9 cellular contexts compared by ENCODE assay signal in genomic region chr12:10154145-10154496, GRCh38. TPM values are rescaled to one million over a fixed set of nuclear protein-coding genes. Genes with fewer than 3 reads are reported as not detected.
DNase-seq lines count a peak whose midpoint lies in the region; ATAC-seq and TF ChIP-seq lines count a peak whose summit lies in the region.
"Had no signal": no experiment of that assay in that cellular context is flagged by ENCODE, and none has a peak within 500 bp of the region (broad histone marks: within the 10 kb centered on the region; RNA-seq: fewer than 3 reads in every experiment).

No MANE protein-coding gene starts in this region.

- H2AK9ac ChIP-seq in IMR-90 (replicated peaks; ENCODE audit: low read depth, low read length, poor library complexity) = peak overlapping the region; percentile 53

- H3K18ac ChIP-seq in IMR-90 (ENCODE audit: low read depth, low read length) = peak overlapping the region; percentile 85

- peaks cover 0 to 3% (median 0%) of the 10 kb centered on the region in 5 donors for H3K27me3 Mint-ChIP-seq in naive thymus-derived CD8-positive, alpha-beta T cell

- peak overlapping the region; percentile 98 for H2AFZ ChIP-seq in IMR-90 (replicated peaks; ENCODE audit: low read length, poor library complexity)

- H3K4me1 Mint-ChIP-seq in naive thymus-derived CD8-positive, alpha-beta T cell = peaks cover 4 to 11% (median 9%) of the 10 kb centered on the region in 4 donors

- DNase-seq in AG04449 (ENCODE audit: low read depth, low spot score) (no peak), IMR-90 (no peak), GM13976 (ENCODE audit: low spot score) (no peak)
- no peak for DNase-seq in effector memory CD4-positive, alpha-beta T cell
- DNase-seq in naive thymus-derived CD8-positive, alpha-beta T cell = peak in 1 of 10 donors; percentile 7
- DNase-seq in stimulated activated naive CD4-positive, alpha-beta T cell treated with Interleukin-2 at 50 U/mL for 16 hours (lab: John Stamatoyannopoulos, UW) = no peak
- no peak for DNase-seq in stimulated activated CD4-positive, alpha-beta T cell treated with anti-CD3 and anti-CD28 coated beads, Interleukin-12 subunit alpha, Interleukin-12 subunit beta, amount 100 ng/mL, for 4 hours

- H3K9ac ChIP-seq in IMR-90 (ENCODE audit: low read depth, low read length) = no peak overlapping the region

- peak overlapping the region; percentile 79; the same call in 2 of the 3 replicates for H2BK15ac ChIP-seq in IMR-90 (ENCODE audit: low read depth, low read length)

- dilution Hi-C loops in IMR-90 (cut with HindIII; ENCODE audit: low sequenced_read_pairs, unreplicated experiment) = no loop called here

- peak overlapping the region; percentile 58 for H3K4me3 ChIP-seq in AG04449 (ENCODE audit: low read depth, low read length)
- H3K4me3 ChIP-seq in IMR-90 (ENCODE audit: insufficient read depth, low read depth, low read length) = no peak overlapping the region
- peak overlapping the region; percentile 80 for H3K4me3 ChIP-seq in effector memory CD4-positive, alpha-beta T cell (ENCODE audit: insufficient read depth, low read depth, low read length, poor library complexity, severe bottlenecking)

- H3K4me3 Mint-ChIP-seq in naive thymus-derived CD8-positive, alpha-beta T cell = peak overlapping the region; percentile 88 to 97 (median 92)

- POLR2A ChIA-PET in AG04449 (lab: Yijun Ruan, JAX) (no interaction called here), IMR-90 (lab: Charles Lee; ENCODE audit: unreplicated experiment) (interaction anchor here (0.9 kb wide), 1 partner anchor 59 kb away, joined by 3 read pairs; no protein-coding TSS in a partner anchor)
- POLR2A ChIA-PET in naive thymus-derived CD8-positive, alpha-beta T cell (lab: Charles Lee) = no interaction called here

- ATAC-seq in IMR-90 (ENCODE audit: low read depth) = no peak
- no peak for ATAC-seq in naive thymus-derived CD8-positive, alpha-beta T cell
- no peak for ATAC-seq in HG02981 (IDR thresholded peaks at IDR 0.05; ENCODE audit: unreplicated experiment)

- TF ChIP-seq POLR2A in IMR-90 (IDR thresholded peaks at IDR 0.05; ENCODE audit: low read depth, low read length) = no peak

- peak overlapping the region; percentile 45 for H2BK20ac ChIP-seq in IMR-90 (ENCODE audit: low read depth, low read length)

- H2BK5ac ChIP-seq in IMR-90 (ENCODE audit: low read depth, low read length, poor library complexity, severe bottlenecking) = no peak overlapping the region

- H2BK120ac ChIP-seq in IMR-90 (ENCODE audit: low read depth, low read length) = peak overlapping the region; percentile 98

- intact Hi-C loops in IMR-90 (cut with micrococcal nuclease) = no loop called here

- peaks cover 8% of the 10 kb centered on the region for H3K4me1 ChIP-seq in IMR-90 (ENCODE audit: control insufficient read depth, insufficient read depth, low read length)
- H3K4me1 ChIP-seq in effector memory CD4-positive, alpha-beta T cell (ENCODE audit: control insufficient read depth, insufficient read depth, low read length, poor library complexity, severe bottlenecking) = peaks cover 9% of the 10 kb centered on the region

- no peak overlapping the region for H3K56ac ChIP-seq in IMR-90 (ENCODE audit: extremely low read depth, insufficient read depth, low read length)

- no peaks in the 10 kb centered on the region for H3K36me3 ChIP-seq in IMR-90 (ENCODE audit: control insufficient read depth, insufficient read depth, low read length)
- H3K36me3 ChIP-seq in effector memory CD4-positive, alpha-beta T cell (ENCODE audit: control insufficient read depth, insufficient read depth, low read length) = no peaks in the 10 kb centered on the region

- no peaks in the 10 kb centered on the region for H3K79me1 ChIP-seq in IMR-90 (ENCODE audit: low read depth in 1 of 2, low read length in 2 of 2)

- peak overlapping the region; percentile 95 for H3K4ac ChIP-seq in IMR-90 (ENCODE audit: low read depth, low read length)

- H3K27ac ChIP-seq in IMR-90 (ENCODE audit: insufficient read depth, low read length) = peak overlapping the region; percentile 68
- no peak overlapping the region for H3K27ac ChIP-seq in effector memory CD4-positive, alpha-beta T cell (ENCODE audit: insufficient read depth, low read length, poor library complexity, severe bottlenecking)
- H3K27ac ChIP-seq: SK-N-MC had no signal

- peak overlapping the region; percentile 93 for H3K14ac ChIP-seq in IMR-90 (replicated peaks; ENCODE audit: low read depth, low read length)

- peak overlapping the region; percentile 97 for H4K5ac ChIP-seq in IMR-90 (ENCODE audit: low read depth, low read length)

- H3K23ac ChIP-seq in IMR-90 (ENCODE audit: low read depth, low read length) = peak overlapping the region; percentile 44; the same call in 1 of the 2 replicates

- H4K20me1 ChIP-seq in IMR-90 (ENCODE audit: insufficient read depth, low read length) = no peaks in the 10 kb centered on the region

- CTCF ChIA-PET in AG04449 (lab: Yijun Ruan, JAX) = interaction anchor here (0.6 to 4.9 kb wide), 14 partner anchors 10 to 408 kb away, joined by 3 to 26 read pairs (median 3); partner anchors contain the start of gene OLR1
- CTCF ChIA-PET in IMR-90 (lab: Yijun Ruan, JAX) = interaction anchor here (0.9 to 2.6 kb wide), 3 partner anchors 11 to 404 kb away, joined by 3 to 31 read pairs (median 6); no protein-coding TSS in a partner anchor

- H3K9me3 ChIP-seq in IMR-90 (ENCODE audit: control insufficient read depth, insufficient read depth, low read length) = no peaks in the 10 kb centered on the region
- H3K9me3 ChIP-seq in effector memory CD4-positive, alpha-beta T cell (ENCODE audit: control insufficient read depth, low read length) = no peaks in the 10 kb centered on the region

- H2AK5ac ChIP-seq in IMR-90 (ENCODE audit: low read depth, low read length) = peak overlapping the region; percentile 36

- H3K4me2 ChIP-seq in IMR-90 (ENCODE audit: low read depth, low read length) = peak overlapping the region; percentile 75; the same call in 1 of the 2 replicates

- H3K36me3 Mint-ChIP-seq in naive thymus-derived CD8-positive, alpha-beta T cell = no peaks in the 10 kb centered on the region

- BruUV-seq in IMR-90 (replicated peaks; lab: Mats Ljungman, UMichigan) = no TSS peak

- no peaks in the 10 kb centered on the region for H3K9me3 Mint-ChIP-seq in naive thymus-derived CD8-positive, alpha-beta T cell

- H4K91ac ChIP-seq in IMR-90 (ENCODE audit: insufficient read depth, low read depth, low read length) = peak overlapping the region; percentile 90

- no peak for TF ChIP-seq RAD21 in IMR-90 (IDR thresholded peaks at IDR 0.05; ENCODE audit: low read length)

- TF ChIP-seq CTCF in AG04449 (IDR thresholded peaks at IDR 0.05; ENCODE audit: insufficient read depth, low read length, missing control alignments) (no peak), IMR-90 (conservative IDR thresholded peaks at IDR 0.05; ENCODE audit: low read depth, low read length) (no peak), GM13976 (IDR thresholded peaks at IDR 0.05; ENCODE audit: borderline replicate concordance, control extremely low read depth, extremely low read depth, insufficient read depth, missing control alignments) (no peak)

- WGBS in IMR-90 (ENCODE audit: extremely low coverage in 2 of 2, insufficient read length in 1 of 2), 2 experiments = no CpG with 5 or more reads among the region's 6 CpGs

- H3K9me1 ChIP-seq in IMR-90 (ENCODE audit: insufficient read depth, low read length) = no peaks in the 10 kb centered on the region

- peak overlapping the region in 6 of 10 donors; percentile 35 to 92 (median 90) for H3K27ac Mint-ChIP-seq in naive thymus-derived CD8-positive, alpha-beta T cell

- peak overlapping the region; percentile 42 to 94 for H4K8ac ChIP-seq in IMR-90 (ENCODE audit: low read depth in 2 of 2, low read length in 2 of 2)

- in situ Hi-C loops in IMR-90 (cut with MboI; ENCODE audit: low sequenced_read_pairs) (loop anchor here (5.0 kb wide), 1 partner anchor 38 kb away; no protein-coding TSS in a partner anchor), GM13976 (cut with MboI; ENCODE audit: low sequenced_read_pairs, unreplicated experiment) (no loop called here)

- H3K27me3 ChIP-seq in IMR-90 (ENCODE audit: control insufficient read depth, insufficient read depth, low read length) = no peaks in the 10 kb centered on the region
- H3K27me3 ChIP-seq in effector memory CD4-positive, alpha-beta T cell (replicated peaks; ENCODE audit: control insufficient read depth, insufficient read depth, low read length, poor library complexity, severe bottlenecking) = peaks cover 6% of the 10 kb centered on the region

RNA-seq across cellular contexts. Expression of gene OLR1, which starts 17.8 kb away (rescaled TPM):
- 2.5 and 3.2 TPM in 2 replicates for total RNA-seq in IMR-90 (2012; rRNA removed)
- polyA plus RNA-seq in IMR-90 (2012; rRNA removed) = 2.8 and 4.1 TPM in 2 replicates
- polyA plus RNA-seq in IMR-90 (2012; cell fraction: cytosol; rRNA removed) = 1.3 TPM in 2 replicates
- polyA plus RNA-seq in IMR-90 (2012; cell fraction: nucleus; rRNA removed; ENCODE audit: low replicate concordance) = 0.23 and 2.8 TPM in 2 replicates
- total RNA-seq in naive thymus-derived CD8-positive, alpha-beta T cell = not detected
- not detected for polyA plus RNA-seq in naive thymus-derived CD8-positive, alpha-beta T cell

RNA-seq across cellular contexts. Expression of gene CLEC7A, which starts 24.1 kb away (rescaled TPM):
- not detected in 2 replicates for total RNA-seq in IMR-90 (2012; rRNA removed)
- polyA plus RNA-seq in IMR-90 (2012; rRNA removed) = not detected in 2 replicates
- not detected in 2 replicates for polyA plus RNA-seq in IMR-90 (2012; cell fraction: cytosol; rRNA removed)
- not detected in 2 replicates for polyA plus RNA-seq in IMR-90 (2012; cell fraction: nucleus; rRNA removed; ENCODE audit: low replicate concordance)
- not detected for total RNA-seq in naive thymus-derived CD8-positive, alpha-beta T cell
- under 1 TPM in 1 of 3 donors, not detected in 2; 0.44 TPM for polyA plus RNA-seq in naive thymus-derived CD8-positive, alpha-beta T cell

RNA-seq across cellular contexts. Expression of gene TMEM52B, which starts 24.7 kb away (rescaled TPM):
- total RNA-seq in IMR-90 (2012; rRNA removed) = 2.0 and 3.1 TPM in 2 replicates
- polyA plus RNA-seq in IMR-90 (2012; rRNA removed) = 2.4 and 3.6 TPM in 2 replicates
- polyA plus RNA-seq in IMR-90 (2012; cell fraction: cytosol; rRNA removed) = 1.8 and 2.8 TPM in 2 replicates
- polyA plus RNA-seq in IMR-90 (2012; cell fraction: nucleus; rRNA removed; ENCODE audit: low replicate concordance) = 1.9 and 2.8 TPM in 2 replicates
- not detected for total RNA-seq in naive thymus-derived CD8-positive, alpha-beta T cell
- not detected for polyA plus RNA-seq in naive thymus-derived CD8-positive, alpha-beta T cell

RNA-seq across cellular contexts. Expression of gene CLEC1A, which starts 55.3 kb away (rescaled TPM):
- total RNA-seq in IMR-90 (2012; rRNA removed) = not detected in 2 replicates
- not detected in 2 replicates for polyA plus RNA-seq in IMR-90 (2012; rRNA removed)
- not detected in 2 replicates for polyA plus RNA-seq in IMR-90 (2012; cell fraction: cytosol; rRNA removed)
- not detected in 2 replicates for polyA plus RNA-seq in IMR-90 (2012; cell fraction: nucleus; rRNA removed; ENCODE audit: low replicate concordance)
- total RNA-seq in naive thymus-derived CD8-positive, alpha-beta T cell = not detected
- not detected for polyA plus RNA-seq in naive thymus-derived CD8-positive, alpha-beta T cell

RNA-seq across cellular contexts. Expression of gene GABARAPL1, which starts 58.6 kb away (rescaled TPM):
- total RNA-seq in IMR-90 (2012; rRNA removed) = 51.6 and 63.0 TPM in 2 replicates
- 75.9 and 93.6 TPM in 2 replicates for polyA plus RNA-seq in IMR-90 (2012; rRNA removed)
- 37.6 and 40.6 TPM in 2 replicates for polyA plus RNA-seq in IMR-90 (2012; cell fraction: cytosol; rRNA removed)
- polyA plus RNA-seq in IMR-90 (2012; cell fraction: nucleus; rRNA removed; ENCODE audit: low replicate concordance) = 45.0 and 217 TPM in 2 replicates
- 10 to 100 TPM; 55.5 to 56.1 TPM for total RNA-seq in naive thymus-derived CD8-positive, alpha-beta T cell
- polyA plus RNA-seq in naive thymus-derived CD8-positive, alpha-beta T cell = 10 to 100 TPM; 10.0 to 35.3 (median 12.2) TPM
